Comparison of ENCODE assay signal across 8 cellular contexts in the genomic region with DNA sequence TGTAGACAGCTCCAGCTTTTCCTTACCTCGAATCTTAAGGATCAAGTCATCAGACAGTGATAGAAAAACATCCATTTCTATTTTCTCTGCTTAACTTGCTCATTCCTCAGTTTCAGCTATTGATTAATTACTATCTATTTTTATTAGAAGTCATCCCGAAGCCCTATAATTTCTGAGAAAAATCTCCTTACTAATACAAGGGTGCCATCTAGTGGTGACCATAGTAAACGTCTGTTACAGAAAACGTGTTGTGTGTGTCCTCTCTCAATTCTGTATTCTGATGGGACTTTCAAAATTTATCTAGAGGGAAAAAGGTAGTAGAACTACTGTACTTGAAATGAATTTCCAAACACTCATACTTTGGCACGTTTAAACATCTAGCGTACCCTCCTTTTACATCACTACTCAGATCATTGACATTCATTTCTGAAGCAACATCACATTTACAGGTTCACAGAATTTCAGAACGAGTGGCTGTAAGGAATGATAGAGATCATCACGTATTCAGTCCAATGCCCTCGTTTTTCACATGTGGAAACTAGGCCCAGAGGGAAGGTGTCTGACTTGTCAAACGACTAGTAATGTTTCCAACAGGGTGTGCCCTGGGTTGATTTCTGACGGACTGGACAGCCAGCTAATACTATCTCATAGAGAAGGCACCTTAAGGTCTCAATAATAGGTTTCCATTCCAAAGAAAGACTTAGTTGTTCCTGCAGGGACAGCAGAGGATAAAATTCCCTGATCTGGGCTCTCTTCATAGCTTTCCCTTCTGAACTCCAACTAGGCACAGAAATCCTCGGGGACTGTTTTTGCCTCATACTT. TPM values are rescaled to one million over a fixed set of nuclear protein-coding genes. Genes with fewer than 3 reads are reported as not detected.
DNase-seq lines count a peak whose midpoint lies in the region; ATAC-seq, FAIRE-seq and TF ChIP-seq lines count a peak whose summit lies in the region.

No MANE protein-coding gene starts in this region.

- WGBS in transverse colon (ENCODE audit: low coverage in 1 of 2), 2 donors, result 40 to 46% methylated on average over 5 to 12 of the region's 12 CpGs

- DNase-seq in CD8-positive, alpha-beta T cell, result peak in 1 of 7 experiments; percentile 12
- DNase-seq in HEK293T (ENCODE audit: extremely low spot score), result peak; percentile 53
- peak; percentile 23 for DNase-seq in NCI-H748 treated with DMSO at 0.1 percent for 48 hours (lab: John Stamatoyannopoulos, UW)
- peak; percentile 46 for DNase-seq in bronchial epithelial cell (ENCODE audit: low read depth)
- peak; percentile 58 for DNase-seq in left kidney (ENCODE audit: low read depth, low spot score)
- DNase-seq in transverse colon, result no peak
- no peak for DNase-seq in activated CD4-positive, alpha-beta memory T cell treated with anti-CD3 and anti-CD28 coated beads for 36 hours

- intact Hi-C loops in CD8-positive, alpha-beta T cell (cut with DNase I, micrococcal nuclease), result loop anchor here (1.0 to 2.0 kb wide), 3 partner anchors 110 to 231 kb away; a partner anchor contains a TSS
- intact Hi-C loops in transverse colon (cut with DNase I; ENCODE audit: low total_unique reads), result loop anchor here (5.0 kb wide), 1 partner anchor 232 kb away; no protein-coding TSS in a partner anchor
- intact Hi-C loops in activated CD4-positive, alpha-beta memory T cell treated with anti-CD3 and anti-CD28 coated beads for 36 hours (cut with micrococcal nuclease), result loop anchor here (1.0 to 2.0 kb wide), 3 partner anchors 19 to 230 kb away; a partner anchor contains a TSS

- no peaks in the 10 kb centered on the region for H3K4me1 Mint-ChIP-seq in CD8-positive, alpha-beta T cell (ENCODE audit: low read depth)
- H3K4me1 Mint-ChIP-seq in activated CD4-positive, alpha-beta memory T cell treated with anti-CD3 and anti-CD28 coated beads for 36 hours (ENCODE audit: low read depth), result peaks cover 16% of the 10 kb centered on the region

- in situ Hi-C loops in transverse colon (cut with MboI; ENCODE audit: low pct_ligation_motif_present in 1 of 4, low pct_unique_long_range_greater_than_20kb in 1 of 4, low sequenced_read_pairs in 3 of 4), result loop anchor here in 2 of 4 donors (10.0 kb wide), 1 partner anchor 234 kb away; no protein-coding TSS in a partner anchor

- TF ChIP-seq CTCF in CD8-positive, alpha-beta T cell (IDR thresholded peaks at IDR 0.05), result peak; percentile 98
- TF ChIP-seq CTCF in bronchial epithelial cell (IDR thresholded peaks at IDR 0.05; ENCODE audit: insufficient read depth, low read length, severe bottlenecking) (peak; percentile 41), transverse colon (IDR thresholded peaks at IDR 0.05) (peak; percentile 57 to 85 (median 74))

- no peak overlapping the region for H3K4me3 Mint-ChIP-seq in CD8-positive, alpha-beta T cell
- no peak overlapping the region for H3K4me3 Mint-ChIP-seq in activated CD4-positive, alpha-beta memory T cell treated with anti-CD3 and anti-CD28 coated beads for 36 hours

- no peaks in the 10 kb centered on the region for H3K9me3 ChIP-seq in CD8-positive, alpha-beta T cell (ENCODE audit: low read length)
- peaks cover 0 to 6% of the 10 kb centered on the region in 2 donors for H3K9me3 ChIP-seq in transverse colon

- FAIRE-seq in bronchial epithelial cell (lab: Jason Lieb, UNC), result no peak

- POLR2A ChIA-PET in CD8-positive, alpha-beta T cell (lab: Charles Lee), result no interaction called here
- POLR2A ChIA-PET in HEK293T (lab: Yijun Ruan, JAX), result no interaction called here
- POLR2A ChIA-PET in activated CD4-positive, alpha-beta memory T cell treated with anti-CD3 and anti-CD28 coated beads for 36 hours (lab: Charles Lee), result no interaction called here

- no peaks in the 10 kb centered on the region for H3K27me3 Mint-ChIP-seq in CD8-positive, alpha-beta T cell (ENCODE audit: low read depth)
- no peaks in the 10 kb centered on the region for H3K27me3 Mint-ChIP-seq in activated CD4-positive, alpha-beta memory T cell treated with anti-CD3 and anti-CD28 coated beads for 36 hours

- no peak for TF ChIP-seq EP300 in transverse colon (IDR thresholded peaks at IDR 0.05; ENCODE audit: low read depth)

- H3K4me3 ChIP-seq in CD8-positive, alpha-beta T cell (ENCODE audit: low read depth, low read length), result no peak overlapping the region
- H3K4me3 ChIP-seq in bronchial epithelial cell (ENCODE audit: low read depth, low read length), result no peak overlapping the region
- H3K4me3 ChIP-seq in transverse colon, result no peak overlapping the region

- CTCF ChIA-PET in CD8-positive, alpha-beta T cell (lab: Charles Lee), result interaction anchor here (0.5 to 5.7 kb wide), 40 partner anchors 8 to 248 kb away, joined by 3 to 137 read pairs (median 4); a partner anchor contains a TSS
- CTCF ChIA-PET in HEK293T (lab: Yijun Ruan, JAX), result interaction anchor here (0.8 to 1.8 kb wide), 7 partner anchors 10 to 168 kb away, joined by 3 to 6 read pairs (median 3); no protein-coding TSS in a partner anchor
- CTCF ChIA-PET in activated CD4-positive, alpha-beta memory T cell treated with anti-CD3 and anti-CD28 coated beads for 36 hours (lab: Charles Lee), result interaction anchor here (0.6 to 6.4 kb wide), 50 partner anchors 7 to 473 kb away, joined by 3 to 114 read pairs (median 4); a partner anchor contains a TSS

- no peaks in the 10 kb centered on the region for H3K27me3 ChIP-seq in CD8-positive, alpha-beta T cell (ENCODE audit: insufficient read depth, low read length)
- H3K27me3 ChIP-seq in bronchial epithelial cell (ENCODE audit: control insufficient read depth, insufficient read depth, low read length) (no peaks in the 10 kb centered on the region), transverse colon (no peaks in the 10 kb centered on the region)

- H3K4me1 ChIP-seq in CD8-positive, alpha-beta T cell (ENCODE audit: insufficient read depth, low read length), result no peaks in the 10 kb centered on the region
- peaks cover 0 to 3% (median 0%) of the 10 kb centered on the region in 4 donors for H3K4me1 ChIP-seq in transverse colon

- no peak for TF ChIP-seq POLR2A in transverse colon (IDR thresholded peaks at IDR 0.05)

- H3K27ac Mint-ChIP-seq in CD8-positive, alpha-beta T cell, result no peak overlapping the region
- no peak overlapping the region for H3K27ac Mint-ChIP-seq in activated CD4-positive, alpha-beta memory T cell treated with anti-CD3 and anti-CD28 coated beads for 36 hours

- H3K27ac ChIP-seq in CD8-positive, alpha-beta T cell (ENCODE audit: low read depth, low read length), result no peak overlapping the region
- H3K27ac ChIP-seq in transverse colon, result no peak overlapping the region

- ATAC-seq in CD8-positive, alpha-beta T cell, result no peak
- ATAC-seq in HG03095 (IDR thresholded peaks at IDR 0.05; ENCODE audit: unreplicated experiment), result no peak

- H3K9me3 Mint-ChIP-seq in CD8-positive, alpha-beta T cell, result peaks cover 6% of the 10 kb centered on the region
- no peaks in the 10 kb centered on the region for H3K9me3 Mint-ChIP-seq in activated CD4-positive, alpha-beta memory T cell treated with anti-CD3 and anti-CD28 coated beads for 36 hours

- H3K36me3 Mint-ChIP-seq in CD8-positive, alpha-beta T cell, result peaks cover 27% of the 10 kb centered on the region
- H3K36me3 Mint-ChIP-seq in activated CD4-positive, alpha-beta memory T cell treated with anti-CD3 and anti-CD28 coated beads for 36 hours, result peaks cover 21% of the 10 kb centered on the region

- H3K36me3 ChIP-seq in CD8-positive, alpha-beta T cell (ENCODE audit: insufficient read depth, low read length), result no peaks in the 10 kb centered on the region
- H3K36me3 ChIP-seq in bronchial epithelial cell (ENCODE audit: control insufficient read depth, insufficient read depth, low read length), result peaks cover 8% of the 10 kb centered on the region
- peaks cover 0 to 4% (median 2%) of the 10 kb centered on the region in 4 donors for H3K36me3 ChIP-seq in transverse colon

TF ChIP-seq in HEK293T, 16 proteins besides CTCF, POLR2A, EP300 and RAD21:
- TF ChIP-seq FOXM1 (IDR thresholded peaks at IDR 0.05; ENCODE audit: borderline replicate concordance) (no peak), TARDBP (IDR thresholded peaks at IDR 0.05) (no peak), CTBP1 (IDR thresholded peaks at IDR 0.05; ENCODE audit: borderline replicate concordance) (no peak), ELF4 (IDR thresholded peaks at IDR 0.05) (no peak), SUZ12 (IDR thresholded peaks at IDR 0.05) (no peak), ZNF384 (IDR thresholded peaks at IDR 0.05) (no peak), FOXK2 (IDR thresholded peaks at IDR 0.05) (no peak), BHLHE40 (IDR thresholded peaks at IDR 0.05; ENCODE audit: borderline replicate concordance) (no peak), ARNT (IDR thresholded peaks at IDR 0.05) (no peak), HDGF (IDR thresholded peaks at IDR 0.05; ENCODE audit: borderline replicate concordance) (no peak), LEF1 (IDR thresholded peaks at IDR 0.05; ENCODE audit: borderline replicate concordance) (no peak), FOXA1 (IDR thresholded peaks at IDR 0.05) (no peak), L3MBTL2 (conservative IDR thresholded peaks at IDR 0.05) (no peak), SP1 (IDR thresholded peaks at IDR 0.05) (no peak), NFRKB (IDR thresholded peaks at IDR 0.05) (no peak)
- TF ChIP-seq, protein P1, sequence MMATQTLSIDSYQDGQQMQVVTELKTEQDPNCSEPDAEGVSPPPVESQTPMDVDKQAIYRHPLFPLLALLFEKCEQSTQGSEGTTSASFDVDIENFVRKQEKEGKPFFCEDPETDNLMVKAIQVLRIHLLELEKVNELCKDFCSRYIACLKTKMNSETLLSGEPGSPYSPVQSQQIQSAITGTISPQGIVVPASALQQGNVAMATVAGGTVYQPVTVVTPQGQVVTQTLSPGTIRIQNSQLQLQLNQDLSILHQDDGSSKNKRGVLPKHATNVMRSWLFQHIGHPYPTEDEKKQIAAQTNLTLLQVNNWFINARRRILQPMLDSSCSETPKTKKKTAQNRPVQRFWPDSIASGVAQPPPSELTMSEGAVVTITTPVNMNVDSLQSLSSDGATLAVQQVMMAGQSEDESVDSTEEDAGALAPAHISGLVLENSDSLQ (IDR thresholded peaks at IDR 0.05), result no peak

RNA-seq across cellular contexts. Expression of a gene that starts 25.6 kb away (rescaled TPM):
- 10 to 100 TPM; 12.9 to 13.4 TPM for total RNA-seq in CD8-positive, alpha-beta T cell
- total RNA-seq in bronchial epithelial cell (46.6 and 68.1 TPM in 2 replicates), transverse colon (10 to 100 TPM; 11.9 to 70.5 (median 48.2) TPM)
- 10 to 100 TPM; 27.0 to 27.9 TPM for total RNA-seq in activated CD4-positive, alpha-beta memory T cell treated with anti-CD3 and anti-CD28 coated beads for 36 hours

Comparison
In these comparisons a context has a peak if more than half of its experiments do, and no peak if none do; other contexts are left out.
1. DNase-seq: peak in HEK293T (single experiment), NCI-H748 treated with DMSO at 0.1 percent for 48 hours (single experiment), bronchial epithelial cell (single experiment) and left kidney (single experiment); none in transverse colon (single experiment) and activated CD4-positive, alpha-beta memory T cell treated with anti-CD3 and anti-CD28 coated beads for 36 hours (single experiment).
2. CTCF ChIP-seq: peak in every context shown above with its lines; median percentile 98 in CD8-positive, alpha-beta T cell; 74 in transverse colon; 41 in bronchial epithelial cell.